In the genomic region with DNA sequence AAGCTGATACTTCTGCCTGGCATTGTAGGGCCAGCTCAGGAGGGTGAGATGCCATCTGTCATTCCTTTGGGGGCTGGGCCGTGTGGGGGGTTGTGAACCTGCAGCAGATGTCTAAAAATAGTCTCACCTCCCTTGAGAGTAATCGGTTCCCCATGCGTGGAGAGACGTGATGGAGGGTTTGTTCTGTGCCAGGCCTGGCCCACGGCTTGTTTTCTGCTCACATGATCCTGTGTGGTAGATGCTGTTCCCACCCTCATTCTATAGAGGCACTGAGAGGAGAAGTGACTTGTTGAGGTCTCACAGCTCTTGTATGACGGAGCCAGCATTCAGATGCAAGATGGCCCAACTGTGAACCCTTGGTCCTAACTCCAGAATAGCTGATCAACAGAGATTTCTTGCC, we compare ENCODE assay signal across 14 cellular contexts. TPM values are rescaled to one million over a fixed set of nuclear protein-coding genes. Genes with fewer than 3 reads are reported as not detected.
DNase-seq lines count a peak whose midpoint lies in the region; FAIRE-seq and TF ChIP-seq lines count a peak whose summit lies in the region.
"Had no signal": no experiment of that assay in that cellular context is flagged by ENCODE, and none has a peak within 500 bp of the region (broad histone marks: within the 10 kb centered on the region; RNA-seq: fewer than 3 reads in every experiment).

No MANE protein-coding gene starts in this region.

- H3K9ac ChIP-seq in OCI-LY1 (ENCODE audit: low read length) (peak overlapping the region; percentile 60), kidney (ENCODE audit: low read length in 2 of 2) (no peak overlapping the region)

- no peaks in the 10 kb centered on the region for H3K9me3 ChIP-seq in OCI-LY1 (ENCODE audit: low read length)
- no peaks in the 10 kb centered on the region for H3K9me3 ChIP-seq in kidney (ENCODE audit: control insufficient read depth in 1 of 2, low read length in 2 of 2)
- no peaks in the 10 kb centered on the region for H3K9me3 ChIP-seq in WERI-Rb-1 (ENCODE audit: severe bottlenecking)
- H3K9me3 ChIP-seq: HAP-1 had no signal

- H3K27ac ChIP-seq in OCI-LY1 (ENCODE audit: low read depth, low read length, poor library complexity, severe bottlenecking), result peak overlapping the region; percentile 94
- no peak overlapping the region for H3K27ac ChIP-seq in kidney (ENCODE audit: low read depth in 2 of 2, low read length in 2 of 2)
- no peak overlapping the region for H3K27ac ChIP-seq in WERI-Rb-1

- H3K9me2 ChIP-seq in OCI-LY1 (ENCODE audit: low read depth, low read length), result no peaks in the 10 kb centered on the region

- H3K27me3 ChIP-seq in OCI-LY1 (ENCODE audit: insufficient read depth, low read length), result no peaks in the 10 kb centered on the region
- H3K27me3 ChIP-seq in WERI-Rb-1 (ENCODE audit: insufficient read depth, low read depth, severe bottlenecking), result no peaks in the 10 kb centered on the region

- peak; percentile 40 for TF ChIP-seq POLR2A in GM18526 (IDR thresholded peaks at IDR 0.05; ENCODE audit: extremely low read depth, insufficient read length)

- no peak for TF ChIP-seq CTCF in OCI-LY1 (IDR thresholded peaks at IDR 0.05; ENCODE audit: low read length)
- TF ChIP-seq CTCF in kidney (IDR thresholded peaks at IDR 0.05; ENCODE audit: borderline replicate concordance, extremely low read depth, insufficient read depth), result no peak
- no peak for TF ChIP-seq CTCF in WERI-Rb-1 (IDR thresholded peaks at IDR 0.05; ENCODE audit: low read depth, low read length)

- in situ Hi-C loops in G401 (cut with HindIII; ENCODE audit: low sequenced_read_pairs), result no loop called here

- H3K4me1 ChIP-seq in OCI-LY1 (ENCODE audit: insufficient read depth, low read length, severe bottlenecking) (peaks cover 88% of the 10 kb centered on the region), kidney (ENCODE audit: control insufficient read depth in 1 of 2, insufficient read depth in 1 of 2, low read depth in 1 of 2, low read length in 2 of 2) (peaks cover 0 to 5% of the 10 kb centered on the region in 2 donors)
- H3K4me1 ChIP-seq: HAP-1 had no signal

- peaks cover 25% of the 10 kb centered on the region for H3K79me2 ChIP-seq in OCI-LY1 (ENCODE audit: insufficient read depth, low read length)

- peak; percentile 40 for DNase-seq in G401 (ENCODE audit: low spot score)
- DNase-seq in kidney, result peak; percentile 45
- DNase-seq in WERI-Rb-1, result no peak
- DNase-seq in HT-29 (ENCODE audit: low spot score), result no peak
- no peak for DNase-seq in AG08396 (ENCODE audit: low spot score)
- DNase-seq: DND-41, NCI-H1092 treated with DMSO at 0.1 percent for 48 hours, nephron progenitor cell, T1000 had no signal

- no peak overlapping the region for H2AFZ ChIP-seq in OCI-LY1 (ENCODE audit: low read length)

- peak overlapping the region; percentile 79 for H3K4me2 ChIP-seq in OCI-LY1 (ENCODE audit: low read length)
- H3K4me2 ChIP-seq: smooth muscle cell had no signal

- no peaks in the 10 kb centered on the region for H4K20me1 ChIP-seq in OCI-LY1 (ENCODE audit: insufficient read depth, low read length)

- H3K36me3 ChIP-seq in OCI-LY1 (ENCODE audit: insufficient read depth, low read length) (peaks cover 57% of the 10 kb centered on the region), kidney (ENCODE audit: control insufficient read depth in 1 of 2, insufficient read depth in 2 of 2, low read length in 2 of 2) (no peaks in the 10 kb centered on the region), WERI-Rb-1 (no peaks in the 10 kb centered on the region)
- H3K36me3 ChIP-seq: HAP-1 had no signal

- intact Hi-C loops in kidney (cut with DNase I), result no loop called here

- H3F3A ChIP-seq in OCI-LY1 (ENCODE audit: insufficient read depth, low read length), result peaks cover 5% of the 10 kb centered on the region

- no peak for FAIRE-seq in kidney (lab: Jason Lieb, UNC)
- FAIRE-seq: islet of Langerhans had no signal

- H3K4me3 ChIP-seq in OCI-LY1 (ENCODE audit: low read depth, low read length, poor library complexity, severe bottlenecking) (peak overlapping the region; percentile 63), kidney (ENCODE audit: low read length in 2 of 2) (no peak overlapping the region), WERI-Rb-1 (ENCODE audit: low read depth, low read length) (no peak overlapping the region)
- H3K4me3 ChIP-seq: HAP-1, smooth muscle cell had no signal

RNA-seq across cellular contexts. Expression of gene IRF8, which starts 4.6 kb away (rescaled TPM):
- total RNA-seq in G401 (2014; rRNA removed; shearing (Covaris generic)), result not detected in 2 replicates
- 33.3 TPM for total RNA-seq in kidney
- polyA plus RNA-seq in kidney (ENCODE audit: insufficient read depth, low read depth, low replicate concordance), result 2.9 TPM
- 0.23 TPM in 1 of 2 replicates, not detected in the other for total RNA-seq in HT-29 (2014; rRNA removed; shearing (Covaris generic))

Comparison
In these comparisons a context has a peak if more than half of its experiments do, and no peak if none do; other contexts are left out.
1. DNase-seq: peak in G401 (single experiment) and kidney (single experiment); none in WERI-Rb-1 (single experiment), HT-29 (single experiment) and AG08396 (single experiment).
2. RNA of gene IRF8, which starts 4.6 kb away (total RNA-seq): 33.3 TPM in kidney (single experiment); 0.23 TPM in HT-29 and not detected in G401; every median in the first group is over 10 times any median in the second.